8 cellular contexts compared by ENCODE assay signal in the genomic region with DNA sequence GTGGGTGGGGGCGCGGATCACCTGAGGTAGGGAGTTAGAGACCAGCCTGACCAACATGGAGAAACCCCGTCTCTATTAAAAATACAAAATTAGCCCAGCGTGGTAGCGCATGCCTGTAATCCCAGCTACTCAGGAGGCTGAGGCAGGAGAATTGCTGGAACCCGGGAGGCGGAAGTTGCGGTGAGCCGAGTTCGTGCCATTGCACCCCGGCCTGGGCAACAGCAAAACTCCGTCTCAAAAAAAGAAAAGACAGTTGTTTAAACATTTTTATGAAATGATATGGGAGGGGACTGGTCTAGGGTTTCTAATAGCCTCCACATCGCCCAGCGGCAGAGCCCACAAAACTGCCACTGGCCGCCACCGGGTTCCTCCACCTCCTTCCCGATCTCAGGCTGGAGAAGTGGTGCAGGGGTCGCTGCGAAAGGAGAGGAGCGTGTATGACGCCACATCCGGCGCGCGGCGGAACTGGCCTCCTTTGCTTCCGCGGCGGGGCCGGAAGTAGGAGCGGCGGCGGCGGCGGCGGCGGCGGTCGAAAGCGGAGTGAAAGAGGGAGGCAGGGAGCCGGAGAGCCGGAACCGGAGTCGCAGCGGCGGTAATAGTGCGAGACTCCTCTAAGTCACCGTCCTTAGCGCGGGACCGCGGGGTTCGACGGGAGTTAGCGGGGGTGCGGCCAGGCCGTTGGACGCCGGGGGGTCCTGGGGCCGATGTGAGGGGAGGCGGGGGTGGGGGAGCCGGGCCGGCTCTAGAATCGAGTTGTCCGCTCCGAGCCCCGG. TPM values are rescaled to one million over a fixed set of nuclear protein-coding genes. Genes with fewer than 3 reads are reported as not detected.
DNase-seq lines count a peak whose midpoint lies in the region; ATAC-seq, FAIRE-seq and TF ChIP-seq lines count a peak whose summit lies in the region.

Gene PPP4C (plus strand): TSS at position 492 of the 773 bp plus-strand sequence. CDS start 384 bp downstream, outside the sequence.

- peak within 1 kb of the TSS; percentile 89 for H3K9ac ChIP-seq in iPS-20b (ENCODE audit: low read depth, low read length)

- peak; percentile 84 for TF ChIP-seq POLR2A in GM12892 (IDR thresholded peaks at IDR 0.05; ENCODE audit: low read depth, low read length)

- intact Hi-C loops in MCF 10A (cut with micrococcal nuclease): loop anchor here (1.0 kb wide), 1 partner anchor 9 kb away; no protein-coding TSS in a partner anchor

- peaks cover 68% of the 10 kb centered on the region for H3K36me3 Mint-ChIP-seq in MCF 10A (ENCODE audit: insufficient read depth, unreplicated experiment)

- peak within 1 kb of the TSS; percentile 84 for H3K4me3 Mint-ChIP-seq in MCF 10A (ENCODE audit: unreplicated experiment)

- peaks cover 4% of the 10 kb centered on the region; the same call in 1 of the 2 replicates for H3K4me1 ChIP-seq in iPS-20b (ENCODE audit: insufficient read depth, low read length)

- CTCF ChIA-PET in MCF 10A (lab: Yijun Ruan, JAX): interaction anchor here (0.6 to 2.2 kb wide), 3 partner anchors 16 to 132 kb away, joined by 3 to 24 read pairs (median 3); partner anchors contain the start of gene TBX6

- peak; percentile 92 for FAIRE-seq in GM12892 (lab: Jason Lieb, UNC)

- no peaks in the 10 kb centered on the region for H3K9me3 Mint-ChIP-seq in MCF 10A (ENCODE audit: unreplicated experiment)

- H3K4me3 ChIP-seq in iPS-20b (ENCODE audit: low read length): peak within 1 kb of the TSS; percentile 93
- H3K4me3 ChIP-seq in skin epidermis: peak within 1 kb of the TSS; percentile 86 to 99 (median 95)

- peak; percentile 98 for DNase-seq in GM12892 (ENCODE audit: insufficient read length)
- peak; percentile 79 for DNase-seq in NCI-H2196 treated with DMSO at 0.1 percent for 48 hours (lab: John Stamatoyannopoulos, UW; ENCODE audit: unreplicated experiment)
- DNase-seq in MCF 10A (ENCODE audit: unreplicated experiment): peak; percentile 88

- ATAC-seq in HG03025 (IDR thresholded peaks at IDR 0.05; ENCODE audit: low FRiP score, unreplicated experiment) (peak; percentile 64), HG02884 (IDR thresholded peaks at IDR 0.05; ENCODE audit: unreplicated experiment) (no peak)

- no peaks in the 10 kb centered on the region for H3K9me3 ChIP-seq in iPS-20b (ENCODE audit: insufficient read depth, low read depth, low read length)

- no peaks in the 10 kb centered on the region for H3K27me3 Mint-ChIP-seq in MCF 10A (ENCODE audit: insufficient read depth, unreplicated experiment)

- peak within 1 kb of the TSS; percentile 72 for H3K27ac ChIP-seq in VCaP
- peak within 1 kb of the TSS; percentile 58 for H3K27ac ChIP-seq in iPS-20b (ENCODE audit: low read length)
- peak within 1 kb of the TSS; percentile 89 to 100 (median 97) for H3K27ac ChIP-seq in skin epidermis

- peak within 1 kb of the TSS; percentile 97 for H3K27ac Mint-ChIP-seq in MCF 10A (ENCODE audit: low read depth, unreplicated experiment)

- H3K4me1 Mint-ChIP-seq in MCF 10A (ENCODE audit: insufficient read depth, unreplicated experiment): peaks cover 20% of the 10 kb centered on the region

- BruUV-seq in MCF 10A (replicated peaks; lab: Mats Ljungman, UMichigan): TSS peak; percentile 96

- POLR2A ChIA-PET in MCF 10A (lab: Yijun Ruan, JAX): interaction anchor here (0.6 to 6.1 kb wide), 17 partner anchors 10 to 451 kb away, joined by 3 to 155 read pairs (median 4); partner anchors contain the start of genes ALDOA, CD2BP2, INO80E and TBX6

- peaks cover 53% of the 10 kb centered on the region for H3K36me3 ChIP-seq in iPS-20b (ENCODE audit: insufficient read depth, low read depth, low read length)

- H3K27me3 ChIP-seq in iPS-20b (ENCODE audit: insufficient read depth, low read length): no peaks in the 10 kb centered on the region

- TF ChIP-seq CTCF in VCaP (conservative IDR thresholded peaks at IDR 0.05) (no peak), MCF 10A (IDR thresholded peaks at IDR 0.05; ENCODE audit: unreplicated experiment) (no peak)

RNA-seq across cellular contexts. Expression of gene PPP4C, which starts in this region (rescaled TPM):
- polyA plus RNA-seq in GM12892 (2012; ENCODE audit: missing spikeins): 63.7 TPM
- total RNA-seq in MCF 10A (2022): 93.2 and 99.7 TPM in 2 replicates
